In genomic region chr2:241894056-241894641, GRCh38 we compare ENCODE assay signal across 13 cellular contexts. TPM values are rescaled to one million over a fixed set of nuclear protein-coding genes. Genes with fewer than 3 reads are reported as not detected.
DNase-seq lines count a peak whose midpoint lies in the region; ATAC-seq and TF ChIP-seq lines count a peak whose summit lies in the region.
"Had no signal": no experiment of that assay in that cellular context is flagged by ENCODE, and none has a peak within 500 bp of the region (broad histone marks: within the 10 kb centered on the region; RNA-seq: fewer than 3 reads in every experiment).

No MANE protein-coding gene starts in this region.

- 81% methylated on average over 23 of the region's 23 CpGs for WGBS in right cardiac atrium
- 86 to 92% methylated on average over 22 to 23 of the region's 23 CpGs for WGBS in aorta, 2 donors
- WGBS in esophagus muscularis mucosa: 85% methylated on average over 13 of the region's 23 CpGs

- intact Hi-C loops in Right ventricle myocardium inferior (cut with DNase I): no loop called here
- intact Hi-C loops in right cardiac atrium (cut with DNase I): no loop called here
- intact Hi-C loops in aorta (cut with DNase I): no loop called here
- intact Hi-C loops in esophagus muscularis mucosa (cut with DNase I): no loop called here

- no peaks in the 10 kb centered on the region for H3K36me3 ChIP-seq in aorta (ENCODE audit: control insufficient read depth in 1 of 2, insufficient read depth in 2 of 2, low read length in 1 of 2)
- no peaks in the 10 kb centered on the region for H3K36me3 ChIP-seq in esophagus muscularis mucosa

- H3K27me3 Mint-ChIP-seq in chondrocyte (ENCODE audit: low read depth): peaks cover 2% of the 10 kb centered on the region
- H3K27me3 Mint-ChIP-seq in nephron progenitor cell (ENCODE audit: low read depth, poor library complexity): peaks cover 4% of the 10 kb centered on the region

- TF ChIP-seq EP300 in esophagus muscularis mucosa (IDR thresholded peaks at IDR 0.05): no peak

- H3K4me1 Mint-ChIP-seq in chondrocyte (ENCODE audit: low read depth): peaks cover 9% of the 10 kb centered on the region
- peaks cover 52% of the 10 kb centered on the region for H3K4me1 Mint-ChIP-seq in nephron progenitor cell

- H3K9me3 Mint-ChIP-seq in chondrocyte (ENCODE audit: low read depth) (peaks cover 2% of the 10 kb centered on the region), nephron progenitor cell (peaks cover 4% of the 10 kb centered on the region)

- no peaks in the 10 kb centered on the region for H3K27me3 ChIP-seq in right cardiac atrium (ENCODE audit: control insufficient read depth, insufficient read depth)
- no peaks in the 10 kb centered on the region for H3K27me3 ChIP-seq in aorta (ENCODE audit: control insufficient read depth in 1 of 2, insufficient read depth in 2 of 2, low read length in 1 of 2)
- H3K27me3 ChIP-seq in esophagus muscularis mucosa: peaks cover 0 to 3% (median 0%) of the 10 kb centered on the region in 4 donors

- H3K9me3 ChIP-seq in right cardiac atrium (ENCODE audit: control insufficient read depth, low read length) (no peaks in the 10 kb centered on the region), aorta (ENCODE audit: control insufficient read depth, low read length) (no peaks in the 10 kb centered on the region), esophagus muscularis mucosa (no peaks in the 10 kb centered on the region)
- H3K9me3 ChIP-seq: SK-N-SH had no signal

- DNase-seq in Right ventricle myocardium inferior (ENCODE audit: missing footprints): peak; percentile 49
- no peak for DNase-seq in right cardiac atrium
- DNase-seq in chondrocyte (ENCODE audit: low spot score): peak; percentile 83
- no peak for DNase-seq in nephron progenitor cell
- DNase-seq in aorta: peak; percentile 36 to 67
- DNase-seq in esophagus muscularis mucosa (ENCODE audit: extremely low spot score): no peak
- DNase-seq in KBM-7: no peak
- DNase-seq: Kasumi-1, NCI-H1436 treated with DMSO at 0.1 percent for 48 hours, NCI-H446 treated with DMSO at 0.1 percent for 48 hours, SK-N-SH had no signal

- TF ChIP-seq CTCF in chondrocyte (IDR thresholded peaks at IDR 0.05) (no peak), nephron progenitor cell (IDR thresholded peaks at IDR 0.05) (no peak), esophagus muscularis mucosa (IDR thresholded peaks at IDR 0.05) (no peak)

- H3K4me3 Mint-ChIP-seq in chondrocyte (ENCODE audit: unreplicated experiment) (no peak overlapping the region), nephron progenitor cell (no peak overlapping the region)

- in situ Hi-C loops in KBM-7 (cut with MboI; ENCODE audit: low pct_unique_long_range_greater_than_20kb, low sequenced_read_pairs): no loop called here

- no peak for TF ChIP-seq POLR2A in esophagus muscularis mucosa (IDR thresholded peaks at IDR 0.05; ENCODE audit: low read depth)

- H3K4me3 ChIP-seq in right cardiac atrium (ENCODE audit: low read length) (no peak overlapping the region), aorta (ENCODE audit: low read length in 2 of 2) (no peak overlapping the region), esophagus muscularis mucosa (no peak overlapping the region)

- no peak for ATAC-seq in Right ventricle myocardium inferior
- ATAC-seq in right cardiac atrium: no peak
- ATAC-seq in aorta (ENCODE audit: low FRiP score): no peak
- ATAC-seq in HG03280 (IDR thresholded peaks at IDR 0.05; ENCODE audit: unreplicated experiment): no peak

- H3K4me1 ChIP-seq in right cardiac atrium (ENCODE audit: control insufficient read depth, insufficient read depth, low read length) (no peaks in the 10 kb centered on the region), aorta (ENCODE audit: control insufficient read depth in 1 of 2, insufficient read depth in 2 of 2, low read length in 2 of 2) (no peaks in the 10 kb centered on the region), esophagus muscularis mucosa (peaks cover 4 to 26% (median 21%) of the 10 kb centered on the region in 4 donors)

- H3K36me3 Mint-ChIP-seq in chondrocyte (ENCODE audit: low read depth) (no peaks in the 10 kb centered on the region), nephron progenitor cell (ENCODE audit: low read depth) (peaks cover 7% of the 10 kb centered on the region)

- no peak overlapping the region for H3K27ac ChIP-seq in right cardiac atrium (ENCODE audit: low read length)
- no peak overlapping the region for H3K27ac ChIP-seq in aorta (ENCODE audit: low read depth in 1 of 2, low read length in 2 of 2)
- no peak overlapping the region for H3K27ac ChIP-seq in esophagus muscularis mucosa (replicated peaks in 1 of 4)

- H3K27ac Mint-ChIP-seq in chondrocyte (ENCODE audit: unreplicated experiment) (no peak overlapping the region), nephron progenitor cell (peak overlapping the region; percentile 54)

RNA-seq across cellular contexts. Expression of gene RTP5, which starts 24.6 kb away (rescaled TPM):
- total RNA-seq in Right ventricle myocardium inferior (not detected), right cardiac atrium (not detected), chondrocyte (not detected in 3 replicates), aorta (not detected), esophagus muscularis mucosa (under 1 TPM in 1 of 4 donors, not detected in 3; 0.17 TPM)
- polyA plus RNA-seq in right cardiac atrium (0.05 TPM), aorta (not detected)
- total RNA-seq: mucosa of gallbladder had no signal
- polyA plus RNA-seq: SK-N-SH had no signal

RNA-seq across cellular contexts. Expression of gene PDCD1, which starts 35.5 kb away (rescaled TPM):
- total RNA-seq in Right ventricle myocardium inferior (1.2 TPM), right cardiac atrium (1 to 10 TPM; 5.2 to 6.8 (median 5.4) TPM), chondrocyte (not detected in 3 replicates), aorta (under 1 TPM; 0.39 to 0.75 TPM), esophagus muscularis mucosa (1 to 10 TPM in 2 of 4 donors, under 1 TPM in 2; 0.11 to 2.5 (median 1.2) TPM)
- polyA plus RNA-seq in right cardiac atrium (7.4 TPM), aorta (not detected)
- polyA plus RNA-seq: SK-N-SH had no signal

Comparison
In these comparisons a context has a peak if more than half of its experiments do, and no peak if none do; other contexts are left out.
1. DNase-seq: peak in Right ventricle myocardium inferior (single experiment), chondrocyte (single experiment) and aorta (2 of 2); none in right cardiac atrium (0 of 3), nephron progenitor cell (single experiment), esophagus muscularis mucosa (single experiment) and KBM-7 (single experiment).